14 cellular contexts compared by ENCODE assay signal in the genomic region with DNA sequence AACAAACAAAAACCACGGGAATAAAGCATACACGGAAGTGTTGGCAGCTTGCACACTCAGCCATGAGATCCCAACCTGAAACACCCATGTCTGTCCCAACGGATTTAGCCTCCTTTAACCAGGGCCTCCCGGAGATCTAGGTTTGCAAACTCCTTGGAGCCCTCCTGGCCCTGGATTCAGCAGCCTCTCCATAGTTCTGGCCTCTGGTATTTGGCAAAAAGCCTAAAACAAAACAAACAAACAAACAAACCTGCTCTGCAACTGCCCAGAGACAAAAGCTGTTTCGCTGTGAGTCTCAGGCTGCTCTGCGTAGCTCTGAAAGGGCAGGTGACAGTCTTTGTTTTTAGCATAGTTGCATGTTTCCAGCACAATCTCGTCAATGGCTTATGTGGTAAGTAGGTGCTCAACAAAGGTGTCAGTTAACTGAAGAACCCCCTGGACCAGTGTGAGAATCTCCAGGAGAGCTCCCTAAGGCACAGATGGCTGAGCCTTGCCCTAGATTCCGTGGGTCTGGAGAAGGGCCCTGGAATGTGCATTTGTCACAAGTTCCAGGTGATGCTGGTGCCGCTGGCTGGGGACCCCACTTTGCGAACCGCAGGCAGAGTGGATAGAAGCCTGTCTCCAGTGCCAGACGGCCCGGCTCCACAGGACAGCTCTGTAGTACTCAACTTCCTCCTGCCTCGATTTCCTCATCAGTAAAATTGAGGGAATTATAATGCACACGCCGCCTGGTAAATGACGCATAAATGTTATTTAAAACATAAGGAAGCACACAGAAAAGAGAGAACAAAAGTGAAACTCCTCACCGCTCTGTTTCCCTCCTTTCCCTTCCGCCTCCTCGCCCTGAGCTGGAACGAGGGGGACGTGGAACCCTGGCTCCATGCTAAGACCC.
DNase-seq lines count a peak whose midpoint lies in the region; TF ChIP-seq lines count a peak whose summit lies in the region.
"Had no signal": no experiment of that assay in that cellular context is flagged by ENCODE, and none has a peak within 500 bp of the region (broad histone marks: within the 10 kb centered on the region; RNA-seq: fewer than 3 reads in every experiment).

No MANE protein-coding gene starts in this region.

- no peaks in the 10 kb centered on the region for H3K36me3 ChIP-seq in NT2/D1 (ENCODE audit: insufficient read depth, insufficient read length, low read length)
- no peaks in the 10 kb centered on the region for H3K36me3 ChIP-seq in smooth muscle cell (ENCODE audit: low read depth)
- H3K36me3 ChIP-seq: thoracic aorta had no signal

- H3K79me2 ChIP-seq in smooth muscle cell (ENCODE audit: low read depth) = no peaks in the 10 kb centered on the region

- H3K9me3 ChIP-seq in NT2/D1 (ENCODE audit: insufficient read depth, low read length) = no peaks in the 10 kb centered on the region
- no peaks in the 10 kb centered on the region for H3K9me3 ChIP-seq in smooth muscle cell (replicated peaks; ENCODE audit: low read depth)
- H3K9me3 ChIP-seq: thoracic aorta had no signal

- H3K27ac ChIP-seq in smooth muscle cell (ENCODE audit: low read depth) = no peak overlapping the region
- H3K27ac ChIP-seq: coronary artery, thoracic aorta had no signal

- H4K20me1 ChIP-seq in smooth muscle cell (ENCODE audit: low read depth) = no peaks in the 10 kb centered on the region

- no peak for TF ChIP-seq CTCF in smooth muscle cell (IDR thresholded peaks at IDR 0.05; ENCODE audit: borderline replicate concordance, insufficient read depth, poor library complexity, severe bottlenecking)

- H3K4me1 ChIP-seq in NT2/D1 (ENCODE audit: insufficient read depth, insufficient read length) (peaks cover 30% of the 10 kb centered on the region), smooth muscle cell (ENCODE audit: low read depth) (no peaks in the 10 kb centered on the region)

- H2AFZ ChIP-seq in smooth muscle cell (ENCODE audit: low read depth) = no peak overlapping the region

- no peak overlapping the region for H3K4me3 ChIP-seq in NT2/D1 (ENCODE audit: insufficient read length, low read depth)
- no peak overlapping the region for H3K4me3 ChIP-seq in smooth muscle cell
- H3K4me3 ChIP-seq: coronary artery, thoracic aorta had no signal

- DNase-seq in SIG-M5 treated with dmso at 0.1 percent for 504 hours (lab: John Stamatoyannopoulos, UW; ENCODE audit: unreplicated experiment) (peak; percentile 41), SIG-M5 (lab: John Stamatoyannopoulos, UW) (no peak), NT2/D1 (ENCODE audit: low read depth, low spot score) (no peak), kidney tubule cell (ENCODE audit: low spot score) (peak; percentile 23), smooth muscle cell (lab: John Stamatoyannopoulos, UW; ENCODE audit: unreplicated experiment) (no peak), amniotic stem cell (lab: John Stamatoyannopoulos, UW) (no peak), NCI-H1092 (lab: John Stamatoyannopoulos, UW) (no peak)
- no peak for DNase-seq in stimulated activated naive CD4-positive, alpha-beta T cell (lab: John Stamatoyannopoulos, UW)
- DNase-seq: activated naive CD8-positive, alpha-beta T cell treated with anti-CD3 and anti-CD28 coated beads, Interleukin-2, amount 10 ng/mL, durations not matched to agents 7 days and 5 days; islet precursor cell; naive B cell; NCI-H446 treated with DMSO at 0.1 percent for 48 hours had no signal

- peaks cover 5% of the 10 kb centered on the region for H3F3A ChIP-seq in smooth muscle cell (ENCODE audit: low read depth)

- H3K4me2 ChIP-seq in smooth muscle cell = no peak overlapping the region

- H3K27me3 ChIP-seq in NT2/D1 (ENCODE audit: insufficient read depth, insufficient read length) = no peaks in the 10 kb centered on the region
- no peaks in the 10 kb centered on the region for H3K27me3 ChIP-seq in smooth muscle cell (ENCODE audit: low read depth)

- peak overlapping the region; percentile 15 for H3K9ac ChIP-seq in NT2/D1 (ENCODE audit: insufficient read length, low read depth)
- H3K9ac ChIP-seq in smooth muscle cell (ENCODE audit: low read depth) = no peak overlapping the region

- WGBS in smooth muscle cell (ENCODE audit: low lambda C conversion rate) = 85% methylated on average over 22 of the region's 22 CpGs

Comparison
In these comparisons a context has a peak if more than half of its experiments do, and no peak if none do; other contexts are left out.
1. DNase-seq: peak in SIG-M5 treated with dmso at 0.1 percent for 504 hours (single experiment) and kidney tubule cell (single experiment); none in SIG-M5 (single experiment), NT2/D1 (single experiment), stimulated activated naive CD4-positive, alpha-beta T cell (0 of 6), smooth muscle cell (single experiment), amniotic stem cell (single experiment) and NCI-H1092 (single experiment).